16 cellular contexts compared by ENCODE assay signal in genomic region chr1:156376958-156377919, GRCh38. TPM values are rescaled to one million over a fixed set of nuclear protein-coding genes. Genes with fewer than 3 reads are reported as not detected.
"Had no signal": no experiment of that assay in that cellular context is flagged by ENCODE, and none has a peak within 500 bp of the region (broad histone marks: within the 10 kb centered on the region; RNA-seq: fewer than 3 reads in every experiment).

No MANE protein-coding gene starts in this region.

- H3K27ac ChIP-seq: breast epithelium, heart left ventricle, left ventricle myocardium inferior, neural progenitor cell, skin epidermis, tibial artery, WERI-Rb-1 had no signal

- H3K4me2 ChIP-seq: neural progenitor cell had no signal

- H3K4me3 Mint-ChIP-seq: activated CD4-positive, alpha-beta memory T cell treated with anti-CD3 and anti-CD28 coated beads, Interleukin-2, amount 10 ng/mL, durations not matched to agents 7 days and 5 days; activated CD4-positive, alpha-beta T cell treated with anti-CD3 and anti-CD28 coated beads for 36 hours; activated naive CD8-positive, alpha-beta T cell treated with anti-CD3 and anti-CD28 coated beads, Interleukin-2, amount 10 ng/mL, durations not matched to agents 7 days and 5 days; neural progenitor cell; T-cell had no signal

- H3K27me3 ChIP-seq: breast epithelium had no signal

- H3K27ac Mint-ChIP-seq: activated CD4-positive, alpha-beta memory T cell treated with anti-CD3 and anti-CD28 coated beads, Interleukin-2, amount 10 ng/mL, durations not matched to agents 7 days and 5 days; activated CD4-positive, alpha-beta T cell treated with anti-CD3 and anti-CD28 coated beads for 36 hours; activated naive CD8-positive, alpha-beta T cell treated with anti-CD3 and anti-CD28 coated beads, Interleukin-2, amount 10 ng/mL, durations not matched to agents 7 days and 5 days; neural progenitor cell; T-cell had no signal

- H2AFZ ChIP-seq: neural progenitor cell had no signal

- H3K9me3 Mint-ChIP-seq: activated CD4-positive, alpha-beta memory T cell treated with anti-CD3 and anti-CD28 coated beads, Interleukin-2, amount 10 ng/mL, durations not matched to agents 7 days and 5 days; activated naive CD8-positive, alpha-beta T cell treated with anti-CD3 and anti-CD28 coated beads, Interleukin-2, amount 10 ng/mL, durations not matched to agents 7 days and 5 days; neural progenitor cell; T-cell had no signal

- H3K4me3 ChIP-seq: breast epithelium, heart left ventricle, left ventricle myocardium inferior, neural progenitor cell, skin epidermis, tibial artery had no signal

- H3K4me1 Mint-ChIP-seq: activated CD4-positive, alpha-beta memory T cell treated with anti-CD3 and anti-CD28 coated beads, Interleukin-2, amount 10 ng/mL, durations not matched to agents 7 days and 5 days; activated CD4-positive, alpha-beta T cell treated with anti-CD3 and anti-CD28 coated beads for 36 hours; activated naive CD8-positive, alpha-beta T cell treated with anti-CD3 and anti-CD28 coated beads, Interleukin-2, amount 10 ng/mL, durations not matched to agents 7 days and 5 days; neural progenitor cell; T-cell had no signal

- H3K9ac ChIP-seq: neural progenitor cell had no signal

- H3K4me1 ChIP-seq: breast epithelium, left ventricle myocardium inferior, neural progenitor cell, tibial artery had no signal

- H3K36me3 ChIP-seq: breast epithelium, heart left ventricle, left ventricle myocardium inferior, neural progenitor cell, tibial artery, WERI-Rb-1 had no signal

- FAIRE-seq: frontal cortex had no signal

- H3K36me3 Mint-ChIP-seq: activated naive CD8-positive, alpha-beta T cell treated with anti-CD3 and anti-CD28 coated beads, Interleukin-2, amount 10 ng/mL, durations not matched to agents 7 days and 5 days; neural progenitor cell; T-cell had no signal

- ATAC-seq: activated CD4-positive, alpha-beta T cell treated with anti-CD3 and anti-CD28 coated beads for 36 hours; heart left ventricle; T-cell had no signal

- DNase-seq: activated CD4-positive, alpha-beta memory T cell treated with anti-CD3 and anti-CD28 coated beads, Interleukin-2, amount 10 ng/mL, durations not matched to agents 7 days and 5 days; activated CD4-positive, alpha-beta T cell treated with anti-CD3 and anti-CD28 coated beads for 36 hours; activated naive CD8-positive, alpha-beta T cell treated with anti-CD3 and anti-CD28 coated beads, Interleukin-2, amount 10 ng/mL, durations not matched to agents 7 days and 5 days; aorta; heart left ventricle; islet precursor cell; left ventricle myocardium inferior; T-cell; T1000; tibial artery; WERI-Rb-1 had no signal

- H3K9me3 ChIP-seq: breast epithelium, heart left ventricle, left ventricle myocardium inferior, tibial artery had no signal

RNA-seq across cellular contexts. Expression of gene RHBG, which starts 8.2 kb away (rescaled TPM):
- total RNA-seq: activated CD4-positive, alpha-beta memory T cell treated with anti-CD3 and anti-CD28 coated beads, Interleukin-2, amount 10 ng/mL, durations not matched to agents 7 days and 5 days; activated CD4-positive, alpha-beta T cell treated with anti-CD3 and anti-CD28 coated beads for 36 hours; activated naive CD8-positive, alpha-beta T cell treated with anti-CD3 and anti-CD28 coated beads, Interleukin-2, amount 10 ng/mL, durations not matched to agents 7 days and 5 days; aorta; breast epithelium; frontal cortex; left ventricle myocardium inferior; mesenteric fat pad had no signal
- polyA plus RNA-seq: aorta, heart left ventricle had no signal

RNA-seq across cellular contexts. Expression of gene TSACC, which starts 38.9 kb away (rescaled TPM):
- total RNA-seq: activated naive CD8-positive, alpha-beta T cell treated with anti-CD3 and anti-CD28 coated beads, Interleukin-2, amount 10 ng/mL, durations not matched to agents 7 days and 5 days; aorta; frontal cortex had no signal
- polyA plus RNA-seq: aorta, heart left ventricle had no signal
